21 cellular contexts compared by ENCODE assay signal in the genomic region with DNA sequence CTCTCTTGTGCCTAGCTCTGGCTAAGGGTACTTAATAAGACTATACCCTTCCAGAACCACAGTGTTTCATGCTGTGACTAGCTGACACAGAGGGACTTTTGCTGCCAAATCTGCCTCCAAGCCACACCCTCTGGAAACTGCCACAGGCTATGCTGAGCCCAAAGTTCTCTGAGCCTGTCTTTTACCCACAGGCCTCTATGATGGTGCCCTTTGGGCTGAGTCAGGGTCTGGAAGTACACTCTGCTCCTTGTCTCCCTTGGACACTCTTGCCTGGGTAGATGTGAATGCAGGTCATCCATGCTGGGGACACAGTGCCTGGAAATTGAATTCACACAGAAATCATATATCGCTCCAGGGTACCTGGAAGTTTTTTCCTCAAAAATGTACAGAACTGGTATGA. TPM values are rescaled to one million over a fixed set of nuclear protein-coding genes. Genes with fewer than 3 reads are reported as not detected.
"Had no signal": no experiment of that assay in that cellular context is flagged by ENCODE, and none has a peak within 500 bp of the region (broad histone marks: within the 10 kb centered on the region; RNA-seq: fewer than 3 reads in every experiment).

No MANE protein-coding gene starts in this region.

- H3K4me3 Mint-ChIP-seq: naive thymus-derived CD4-positive, alpha-beta T cell; neural crest cell; T-cell; WTC11 had no signal

- H3K27ac ChIP-seq: ascending aorta, brain microvascular endothelial cell, coronary artery, esophagus muscularis mucosa, gastroesophageal sphincter, lower lobe of right lung had no signal

- H3K9me3 Mint-ChIP-seq: activated naive CD4-positive, alpha-beta T cell treated with anti-CD3 and anti-CD28 coated beads, Interleukin-2, amount 50 U/mL, for 72 hours; naive thymus-derived CD4-positive, alpha-beta T cell; T-cell; WTC11 had no signal

- DNase-seq: activated gamma-delta T cell treated with Interleukin-2 at 50 U/mL for 16 hours; activated T-cell treated with anti-CD3 and anti-CD28 coated beads, Interleukin-2, amount 50 U/mL, for 1 hour; brain microvascular endothelial cell; cerebellar nuclear complex; lower lobe of right lung; naive thymus-derived CD4-positive, alpha-beta T cell; posterior cingulate gyrus; stimulated activated CD4-positive, alpha-beta T cell treated with anti-CD3 and anti-CD28 coated beads, Interleukin-2, amount 100 ng/mL, for 48 hours; stimulated activated CD8-positive, alpha-beta memory T cell treated with anti-CD3 and anti-CD28 coated beads, Interleukin-4, amount 100 ng/mL, for 48 hours; stimulated activated naive CD8-positive, alpha-beta T cell treated with anti-CD3 and anti-CD28 coated beads, Interleukin-15, Interleukin-2, amounts not matched to agents 100 U/mL and 50 U/mL, for 24 hours; T-cell had no signal

- H3K36me3 Mint-ChIP-seq: activated naive CD4-positive, alpha-beta T cell treated with anti-CD3 and anti-CD28 coated beads, Interleukin-2, amount 50 U/mL, for 72 hours; naive thymus-derived CD4-positive, alpha-beta T cell; T-cell; WTC11 had no signal

- H3K9me3 ChIP-seq: ascending aorta, esophagus muscularis mucosa, gastroesophageal sphincter, lower lobe of right lung had no signal

- H3K4me1 ChIP-seq: ascending aorta, esophagus muscularis mucosa, gastroesophageal sphincter, lower lobe of right lung had no signal

- H3K4me1 Mint-ChIP-seq: naive thymus-derived CD4-positive, alpha-beta T cell; neural crest cell; T-cell; WTC11 had no signal

- H3K36me3 ChIP-seq: ascending aorta, brain microvascular endothelial cell, esophagus muscularis mucosa, gastroesophageal sphincter, lower lobe of right lung had no signal

- H3K27me3 ChIP-seq: ascending aorta, brain microvascular endothelial cell, esophagus muscularis mucosa had no signal

- H3K4me3 ChIP-seq: ascending aorta, coronary artery, esophagus muscularis mucosa, gastroesophageal sphincter, lower lobe of right lung had no signal

- H3K27ac Mint-ChIP-seq: activated naive CD4-positive, alpha-beta T cell treated with anti-CD3 and anti-CD28 coated beads, Interleukin-2, amount 50 U/mL, for 72 hours; naive thymus-derived CD4-positive, alpha-beta T cell; T-cell; WTC11 had no signal

- ATAC-seq: activated naive CD4-positive, alpha-beta T cell treated with anti-CD3 and anti-CD28 coated beads, Interleukin-2, amount 50 U/mL, for 72 hours; gastroesophageal sphincter; lower lobe of right lung; stimulated activated naive CD8-positive, alpha-beta T cell treated with anti-CD3 and anti-CD28 coated beads, Interleukin-15, Interleukin-2, amounts not matched to agents 100 U/mL and 50 U/mL, for 24 hours; T-cell; WTC11 had no signal

RNA-seq across cellular contexts. Expression of gene DYDC1, which starts 22.6 kb away (rescaled TPM):
- total RNA-seq: activated naive CD4-positive, alpha-beta T cell treated with anti-CD3 and anti-CD28 coated beads, Interleukin-2, amount 50 U/mL, for 72 hours; ascending aorta; esophagus muscularis mucosa; gastroesophageal sphincter; naive thymus-derived CD4-positive, alpha-beta T cell; neural crest cell; omental fat pad; subcutaneous adipose tissue; T-cell; ureter had no signal

RNA-seq across cellular contexts. Expression of gene DYDC2, which starts 22.6 kb away (rescaled TPM):
- total RNA-seq: activated naive CD4-positive, alpha-beta T cell treated with anti-CD3 and anti-CD28 coated beads, Interleukin-2, amount 50 U/mL, for 72 hours; ascending aorta; esophagus muscularis mucosa; gastroesophageal sphincter; naive thymus-derived CD4-positive, alpha-beta T cell; omental fat pad; subcutaneous adipose tissue; T-cell; ureter had no signal

RNA-seq across cellular contexts. Expression of gene MAT1A, which starts 44.5 kb away (rescaled TPM):
- total RNA-seq: activated naive CD4-positive, alpha-beta T cell treated with anti-CD3 and anti-CD28 coated beads, Interleukin-2, amount 50 U/mL, for 72 hours; esophagus muscularis mucosa; gastroesophageal sphincter; naive thymus-derived CD4-positive, alpha-beta T cell; neural crest cell; omental fat pad; subcutaneous adipose tissue had no signal
